ENCODE assay signal across 22 cellular contexts in the genomic region with DNA sequence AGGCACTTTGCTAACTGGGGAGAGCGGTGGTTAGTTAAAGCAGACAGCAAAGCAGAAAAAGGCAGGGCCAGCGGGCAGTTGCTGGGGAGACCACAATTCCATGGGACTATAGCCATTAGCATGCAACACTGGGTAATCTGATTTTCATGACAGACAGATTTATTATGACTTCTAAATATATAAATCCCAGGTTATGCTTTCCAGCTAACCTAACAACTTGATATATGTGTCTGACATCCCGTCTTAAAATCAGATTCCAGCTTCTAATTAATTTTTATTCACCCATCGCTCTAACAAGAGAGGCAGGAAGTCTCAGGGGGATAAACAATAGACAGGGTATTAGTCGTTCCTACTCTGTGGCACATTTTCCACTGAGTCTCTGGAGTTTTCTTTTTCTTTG.
"Had no signal": no experiment of that assay in that cellular context is flagged by ENCODE, and none has a peak within 500 bp of the region (broad histone marks: within the 10 kb centered on the region; RNA-seq: fewer than 3 reads in every experiment).

No MANE protein-coding gene starts in this region.

- H3K27me3 ChIP-seq: esophagus muscularis mucosa, gastrocnemius medialis, heart right ventricle, sigmoid colon, stomach, transverse colon had no signal

- H3K36me3 ChIP-seq: esophagus muscularis mucosa, gastrocnemius medialis, heart right ventricle, prostate gland, sigmoid colon, stomach, thoracic aorta, transverse colon had no signal

- ATAC-seq: gastrocnemius medialis; heart right ventricle; natural killer cell; stimulated activated naive B cell treated with anti-CD40 and anti-IgM and Interleukin-4, amounts not matched to agents 10 μg/mL and 1 μg/mL and 100 μg/mL, for 72 hours had no signal

- H3K27me3 Mint-ChIP-seq: stimulated activated naive B cell treated with anti-CD40 and anti-IgM and Interleukin-4, amounts not matched to agents 10 μg/mL and 1 μg/mL and 100 μg/mL, for 72 hours had no signal

- H3K36me3 Mint-ChIP-seq: mesothelial cell of epicardium; natural killer cell; stimulated activated naive B cell treated with anti-CD40 and anti-IgM and Interleukin-4, amounts not matched to agents 10 μg/mL and 1 μg/mL and 100 μg/mL, for 72 hours had no signal

- H3K27ac ChIP-seq: epithelial cell of prostate, esophagus muscularis mucosa, gastrocnemius medialis, heart right ventricle, parathyroid adenoma, prostate gland, sigmoid colon, skin epidermis, stomach, thoracic aorta, transverse colon had no signal

- H3K27ac Mint-ChIP-seq: mesothelial cell of epicardium; natural killer cell; stimulated activated naive B cell treated with anti-CD40 and anti-IgM and Interleukin-4, amounts not matched to agents 10 μg/mL and 1 μg/mL and 100 μg/mL, for 72 hours had no signal

- H3K79me2 ChIP-seq: parathyroid adenoma had no signal

- H3K9me3 ChIP-seq: esophagus muscularis mucosa, gastrocnemius medialis, prostate gland, sigmoid colon, thoracic aorta, transverse colon had no signal

- H3K4me3 Mint-ChIP-seq: mesothelial cell of epicardium; natural killer cell; stimulated activated naive B cell treated with anti-CD40 and anti-IgM and Interleukin-4, amounts not matched to agents 10 μg/mL and 1 μg/mL and 100 μg/mL, for 72 hours had no signal

- H3K9me3 Mint-ChIP-seq: stimulated activated naive B cell treated with anti-CD40 and anti-IgM and Interleukin-4, amounts not matched to agents 10 μg/mL and 1 μg/mL and 100 μg/mL, for 72 hours had no signal

- DNase-seq: cerebellar nuclear complex; dermis blood vessel endothelial cell; gastrocnemius medialis; heart right ventricle; hypothalamus; kidney glomerular epithelial cell; mammary epithelial cell; natural killer cell; sigmoid colon; stimulated activated CD4-positive, alpha-beta T cell treated with anti-CD3 and anti-CD28 coated beads, Interleukin-2, amount 100 ng/mL, for 24 hours; stimulated activated CD4-positive, alpha-beta T cell treated with anti-CD3 and anti-CD28 coated beads, Interleukin-4, amount 100 ng/mL, for 4 hours; stimulated activated naive B cell treated with anti-CD40 and anti-IgM and Interleukin-4, amounts not matched to agents 10 μg/mL and 1 μg/mL and 100 μg/mL, for 72 hours; stomach; substantia nigra; transverse colon had no signal

- H3K4me1 Mint-ChIP-seq: natural killer cell; stimulated activated naive B cell treated with anti-CD40 and anti-IgM and Interleukin-4, amounts not matched to agents 10 μg/mL and 1 μg/mL and 100 μg/mL, for 72 hours had no signal

- H3K4me3 ChIP-seq: esophagus muscularis mucosa, gastrocnemius medialis, heart right ventricle, prostate gland, sigmoid colon, skin epidermis, stomach, thoracic aorta, transverse colon had no signal

- H3K9ac ChIP-seq: parathyroid adenoma had no signal

- H3K4me1 ChIP-seq: esophagus muscularis mucosa, gastrocnemius medialis, parathyroid adenoma, prostate gland, sigmoid colon, stomach, transverse colon had no signal
